ENCODE assay signal across 24 cellular contexts in genomic region chr22:39616051-39616450, GRCh38. TPM values are rescaled to one million over a fixed set of nuclear protein-coding genes. Genes with fewer than 3 reads are reported as not detected.
"Had no signal": no experiment of that assay in that cellular context is flagged by ENCODE, and none has a peak within 500 bp of the region (broad histone marks: within the 10 kb centered on the region; RNA-seq: fewer than 3 reads in every experiment).

No MANE protein-coding gene starts in this region.

- H3K79me2 ChIP-seq: hepatocyte, parathyroid adenoma had no signal

- H3K4me3 ChIP-seq: hepatocyte, lung, neural progenitor cell, psoas muscle, right lobe of liver, tibial artery, upper lobe of left lung, vagina had no signal

- H3K27ac Mint-ChIP-seq: dendritic cell treated with granulocyte-macrophage colony-stimulating factor and Interleukin-4, amounts not matched to agents 40 ng/mL and 50 ng/mL, for 4 days; effector memory CD8-positive, alpha-beta T cell; natural killer cell treated with Interleukin-12 subunit alpha and Interleukin-12 subunit beta and Interleukin-15 and Interleukin-18, amount 100 ng/mL, for 72 hours; stimulated activated memory B cell treated with anti-CD40 and anti-IgM and Interleukin-4, amounts not matched to agents 10 μg/mL and 1 μg/mL and 100 μg/mL, for 72 hours; stimulated activated naive CD8-positive, alpha-beta T cell treated with anti-CD3 and anti-CD28 coated beads, Interleukin-15, Interleukin-2, amounts not matched to agents 100 ng/mL and 50 ng/mL, for 24 hours had no signal

- H3K9ac ChIP-seq: neural progenitor cell, parathyroid adenoma had no signal

- H3K4me1 ChIP-seq: foreskin keratinocyte, parathyroid adenoma, psoas muscle, right lobe of liver, upper lobe of left lung, vagina had no signal

- H3K4me2 ChIP-seq: hepatocyte, neural progenitor cell had no signal

- H3K27ac ChIP-seq: foreskin keratinocyte, hepatocyte, neural progenitor cell, parathyroid adenoma, psoas muscle, right lobe of liver, tibial artery, upper lobe of left lung, vagina had no signal

- H3K36me3 ChIP-seq: neural progenitor cell, right lobe of liver, tibial artery, upper lobe of left lung, vagina had no signal

- H3K4me3 Mint-ChIP-seq: dendritic cell treated with granulocyte-macrophage colony-stimulating factor and Interleukin-4, amounts not matched to agents 40 ng/mL and 50 ng/mL, for 4 days; effector memory CD8-positive, alpha-beta T cell; natural killer cell treated with Interleukin-12 subunit alpha and Interleukin-12 subunit beta and Interleukin-15 and Interleukin-18, amount 100 ng/mL, for 72 hours; neural progenitor cell; stimulated activated memory B cell treated with anti-CD40 and anti-IgM and Interleukin-4, amounts not matched to agents 10 μg/mL and 1 μg/mL and 100 μg/mL, for 72 hours; stimulated activated naive CD8-positive, alpha-beta T cell treated with anti-CD3 and anti-CD28 coated beads, Interleukin-15, Interleukin-2, amounts not matched to agents 100 ng/mL and 50 ng/mL, for 24 hours had no signal

- H3K9me3 ChIP-seq: psoas muscle, right lobe of liver, upper lobe of left lung, vagina had no signal

- ATAC-seq: effector memory CD8-positive, alpha-beta T cell; foreskin keratinocyte; left colon; left ventricle myocardium superior; natural killer cell treated with Interleukin-12 subunit alpha and Interleukin-12 subunit beta and Interleukin-15 and Interleukin-18, amount 100 ng/mL, for 72 hours; psoas muscle; right lobe of liver had no signal

- H2AFZ ChIP-seq: hepatocyte, neural progenitor cell, parathyroid adenoma had no signal

- H3K36me3 Mint-ChIP-seq: natural killer cell treated with Interleukin-12 subunit alpha and Interleukin-12 subunit beta and Interleukin-15 and Interleukin-18, amount 100 ng/mL, for 72 hours; neural progenitor cell; stimulated activated memory B cell treated with anti-CD40 and anti-IgM and Interleukin-4, amounts not matched to agents 10 μg/mL and 1 μg/mL and 100 μg/mL, for 72 hours had no signal

- H3K9me3 Mint-ChIP-seq: effector memory CD8-positive, alpha-beta T cell; natural killer cell treated with Interleukin-12 subunit alpha and Interleukin-12 subunit beta and Interleukin-15 and Interleukin-18, amount 100 ng/mL, for 72 hours had no signal

- H3K27me3 ChIP-seq: hepatocyte, neural progenitor cell, right lobe of liver, vagina had no signal

- DNase-seq: effector memory CD8-positive, alpha-beta T cell; foreskin keratinocyte; left colon; left ventricle myocardium superior; mesenchymal stem cell; midbrain; nucleus accumbens; psoas muscle; retina; right lobe of liver; stimulated activated CD4-positive, alpha-beta T cell treated with anti-CD3 and anti-CD28 coated beads, Interleukin-1b, Interleukin-23, amount 100 ng/mL, for 48 hours; stimulated activated CD4-positive, alpha-beta T cell treated with anti-CD3 and anti-CD28 coated beads, Interleukin-4, amount 100 ng/mL, for 24 hours; tibial artery; upper lobe of left lung had no signal

RNA-seq across cellular contexts. Expression of gene CACNA1I, which starts 45.5 kb away (rescaled TPM):
- total RNA-seq: kidney epithelial cell, left ventricle myocardium superior had no signal
- polyA plus RNA-seq: foreskin keratinocyte had no signal
